8 cellular contexts compared by ENCODE assay signal in genomic region chr20:39445095-39445494, GRCh38.
"Had no signal": no experiment of that assay in that cellular context is flagged by ENCODE, and none has a peak within 500 bp of the region (broad histone marks: within the 10 kb centered on the region; RNA-seq: fewer than 3 reads in every experiment).

No MANE protein-coding gene starts in this region.

- FAIRE-seq: G401.6, GM12878, GM12891, GM12892, GM18507, GM19239 had no signal

- DNase-seq: GDM1, GF-D8 had no signal

- H3K4me3 ChIP-seq: GM12878 had no signal

- ATAC-seq: GM12878 had no signal
